1 cellular context compared by ENCODE assay signal in genomic region chr3:14689247-14689980, GRCh38.
TF ChIP-seq lines count a peak whose summit lies in the region.

No MANE protein-coding gene starts in this region.

TF ChIP-seq in GM12878, 131 proteins besides CTCF, POLR2A, EP300 and RAD21 (continued from another document):
- TF ChIP-seq BRCA1 (IDR thresholded peaks at IDR 0.05; ENCODE audit: low read depth, low read length) (no peak), JUND (IDR thresholded peaks at IDR 0.05; ENCODE audit: low read depth, low read length) (peak; percentile 79), FOS (IDR thresholded peaks at IDR 0.05; ENCODE audit: borderline replicate concordance, extremely low read depth, insufficient read length) (no peak), MTA2 (IDR thresholded peaks at IDR 0.05; ENCODE audit: low read depth) (peak; percentile 94), HDAC2 (IDR thresholded peaks at IDR 0.05) (no peak), CREM (IDR thresholded peaks at IDR 0.05; ENCODE audit: low read depth) (peak; percentile 58), ATF2 (IDR thresholded peaks at IDR 0.05; ENCODE audit: low read length) (peak; percentile 47; the same call in 1 of the 2 replicates), NR2F1 (conservative IDR thresholded peaks at IDR 0.05) (peak; percentile 50), CBFB (IDR thresholded peaks at IDR 0.05; ENCODE audit: low read depth) (peak; percentile 29; the same call in 1 of the 2 replicates), ETV6 (conservative IDR thresholded peaks at IDR 0.05 in 1 of 2, IDR thresholded peaks at IDR 0.05 in 1 of 2; ENCODE audit: borderline replicate concordance in 1 of 2, low read depth in 1 of 2) (no peak), MLLT1 (IDR thresholded peaks at IDR 0.05) (peak; percentile 29; the same call in 1 of the 2 replicates), GABPA (IDR thresholded peaks at IDR 0.05; ENCODE audit: low read depth) (no peak), CHD4 (IDR thresholded peaks at IDR 0.05) (no peak), NR2C1 (IDR thresholded peaks at IDR 0.05) (0 out of 2 replicates have a peak, but pooled peaks have one; percentile 8), BCLAF1 (IDR thresholded peaks at IDR 0.05) (no peak), BMI1 (IDR thresholded peaks at IDR 0.05; ENCODE audit: borderline replicate concordance) (peak; percentile 85; the same call in 1 of the 2 replicates), POLR2AphosphoS5 (IDR thresholded peaks at IDR 0.05; ENCODE audit: low read length) (no peak), CEBPB (IDR thresholded peaks at IDR 0.05; ENCODE audit: borderline replicate concordance in 1 of 2, low read depth in 2 of 2, low read length in 2 of 2) (no peak), RAD51 (IDR thresholded peaks at IDR 0.05) (peak; percentile 20; the same call in 1 of the 2 replicates), NFIC (IDR thresholded peaks at IDR 0.05; ENCODE audit: low read depth, low read length) (peak; percentile 85), PAX8 (IDR thresholded peaks at IDR 0.05) (no peak), ZZZ3 (IDR thresholded peaks at IDR 0.05; ENCODE audit: control insufficient read depth, insufficient read length, low read depth) (no peak), STAT1 (conservative IDR thresholded peaks at IDR 0.05) (no peak), SMARCA5 (IDR thresholded peaks at IDR 0.05) (no peak), CBX5 (IDR thresholded peaks at IDR 0.05; ENCODE audit: low read depth) (no peak), RUNX3 (IDR thresholded peaks at IDR 0.05; ENCODE audit: low read length) (peak; percentile 91), DPF2 (IDR thresholded peaks at IDR 0.05) (peak; percentile 89), MEF2B (IDR thresholded peaks at IDR 0.05; ENCODE audit: partially characterized antibody, poor library complexity, severe bottlenecking) (peak; percentile 74), ZNF217 (IDR thresholded peaks at IDR 0.05) (peak; percentile 80; the same call in 1 of the 2 replicates), IRF4 (IDR thresholded peaks at IDR 0.05; ENCODE audit: low read depth, low read length) (0 out of 2 replicates have a peak, but pooled peaks have one; percentile 28), BHLHE40 (IDR thresholded peaks at IDR 0.05; ENCODE audit: borderline replicate concordance in 1 of 2, low read depth in 2 of 2, low read length in 1 of 2) (peak; percentile 57 to 61), IKZF2 (IDR thresholded peaks at IDR 0.05) (peak; percentile 31 to 55; a peak in 3 of 4 replicates), BCL11A (IDR thresholded peaks at IDR 0.05; ENCODE audit: low read depth, low read length) (peak; percentile 77; the same call in 1 of the 2 replicates), IKZF1 (conservative IDR thresholded peaks at IDR 0.05) (peak; percentile 43; the same call in 1 of the 2 replicates), JUNB (IDR thresholded peaks at IDR 0.05) (peak; percentile 82), MEF2A (IDR thresholded peaks at IDR 0.05; ENCODE audit: insufficient read depth, low read depth, low read length) (peak; percentile 48; the same call in 1 of the 2 replicates), TAF1 (IDR thresholded peaks at IDR 0.05; ENCODE audit: borderline replicate concordance, low read depth, low read length) (no peak), FOXM1 (IDR thresholded peaks at IDR 0.05; ENCODE audit: low read depth, low read length) (peak; percentile 68; the same call in 1 of the 2 replicates), RELB (IDR thresholded peaks at IDR 0.05; ENCODE audit: low read depth) (peak; percentile 65; the same call in 1 of the 2 replicates), POU2F2 (IDR thresholded peaks at IDR 0.05; ENCODE audit: borderline replicate concordance, low read depth, low read length) (peak; percentile 67; the same call in 1 of the 3 replicates), SMC3 (IDR thresholded peaks at IDR 0.05; ENCODE audit: borderline replicate concordance, low read length) (no peak)
